In genomic region chr4:75545526-75545925, GRCh38 we compare ENCODE assay signal across 24 cellular contexts. TPM values are rescaled to one million over a fixed set of nuclear protein-coding genes. Genes with fewer than 3 reads are reported as not detected.
A peak's percentile ranks its signal among the peaks of the same experiment; 100 is the strongest.
DNase-seq lines count a peak whose midpoint lies in the region; ATAC-seq and TF ChIP-seq lines count a peak whose summit lies in the region.
"Had no signal": no experiment of that assay in that cellular context is flagged by ENCODE, and none has a peak within 500 bp of the region (broad histone marks: within the 10 kb centered on the region; RNA-seq: fewer than 3 reads in every experiment).

No MANE protein-coding gene starts in this region.

- ATAC-seq in stimulated activated effector memory CD8-positive, alpha-beta T cell treated with anti-CD3 and anti-CD28 coated beads, Interleukin-12 subunit alpha, Interleukin-12 subunit beta, amount 100 ng/mL, for 72 hours = no peak
- ATAC-seq in HG02884 (IDR thresholded peaks at IDR 0.05; ENCODE audit: unreplicated experiment) = no peak
- ATAC-seq in GM18511 (IDR thresholded peaks at IDR 0.05; ENCODE audit: unreplicated experiment) = no peak
- ATAC-seq: activated T-helper 17 cell treated with anti-CD3 and anti-CD28 coated beads, Interleukin-2, amount 50 U/mL, for 72 hours had no signal

- no peaks in the 10 kb centered on the region for H3K9me3 Mint-ChIP-seq in stimulated activated effector memory CD8-positive, alpha-beta T cell treated with anti-CD3 and anti-CD28 coated beads, Interleukin-12 subunit alpha, Interleukin-12 subunit beta, amount 100 ng/mL, for 72 hours
- H3K9me3 Mint-ChIP-seq: activated T-helper 17 cell treated with anti-CD3 and anti-CD28 coated beads, Interleukin-2, amount 50 U/mL, for 72 hours; CD4-positive, alpha-beta T cell; nephron progenitor cell had no signal

- H3K4me3 ChIP-seq in fibroblast of mammary gland (ENCODE audit: control insufficient read depth, low read depth, low read length) = no peak overlapping the region
- H3K4me3 ChIP-seq: spleen had no signal

- no peak for TF ChIP-seq CTCF in fibroblast of mammary gland (conservative IDR thresholded peaks at IDR 0.05; ENCODE audit: control insufficient read depth, insufficient read depth, low read depth, low read length)

- H3K4me1 Mint-ChIP-seq in stimulated activated effector memory CD8-positive, alpha-beta T cell treated with anti-CD3 and anti-CD28 coated beads, Interleukin-12 subunit alpha, Interleukin-12 subunit beta, amount 100 ng/mL, for 72 hours = peaks cover 12% of the 10 kb centered on the region

- H3K36me3 Mint-ChIP-seq in stimulated activated effector memory CD8-positive, alpha-beta T cell treated with anti-CD3 and anti-CD28 coated beads, Interleukin-12 subunit alpha, Interleukin-12 subunit beta, amount 100 ng/mL, for 72 hours = peaks cover 8% of the 10 kb centered on the region

- peak overlapping the region; percentile 43 for H3K27ac Mint-ChIP-seq in stimulated activated effector memory CD8-positive, alpha-beta T cell treated with anti-CD3 and anti-CD28 coated beads, Interleukin-12 subunit alpha, Interleukin-12 subunit beta, amount 100 ng/mL, for 72 hours
- H3K27ac Mint-ChIP-seq: CD4-positive, alpha-beta T cell had no signal

- DNase-seq in GM04503 (ENCODE audit: low read depth) = peak; percentile 29
- DNase-seq in RPMI7951 (ENCODE audit: low read depth) = peak; percentile 41
- DNase-seq in fibroblast of mammary gland (ENCODE audit: low read depth) = peak; percentile 61
- no peak for DNase-seq in stimulated activated effector memory CD8-positive, alpha-beta T cell treated with anti-CD3 and anti-CD28 coated beads, Interleukin-12 subunit alpha, Interleukin-12 subunit beta, amount 100 ng/mL, for 72 hours (ENCODE audit: low spot score in 2 of 2)
- no peak for DNase-seq in SIG-M5 (lab: John Stamatoyannopoulos, UW)
- DNase-seq: activated CD4-positive, CD25-positive, alpha-beta regulatory T cell treated with anti-CD3 and anti-CD28 coated beads, Interleukin-2, amount 50 U/mL, for 72 hours; amniotic stem cell; CD4-positive, alpha-beta T cell; DMS53; effector CD8-positive, alpha-beta T cell; hippocampal formation; NCI-H2029 treated with DMSO at 0.1 percent for 48 hours; NCI-H510A treated with DMSO at 0.1 percent for 48 hours; nephron progenitor cell; SHP77 treated with DMSO at 0.1 percent for 48 hours; spleen; stimulated activated CD8-positive, alpha-beta memory T cell treated with anti-CD3 and anti-CD28 coated beads, Interleukin-4, amount 100 ng/mL, for 48 hours; T-helper 2 cell had no signal

- H3K4me3 Mint-ChIP-seq in stimulated activated effector memory CD8-positive, alpha-beta T cell treated with anti-CD3 and anti-CD28 coated beads, Interleukin-12 subunit alpha, Interleukin-12 subunit beta, amount 100 ng/mL, for 72 hours = no peak overlapping the region
- H3K4me3 Mint-ChIP-seq: activated T-helper 17 cell treated with anti-CD3 and anti-CD28 coated beads, Interleukin-2, amount 50 U/mL, for 72 hours; CD4-positive, alpha-beta T cell; nephron progenitor cell had no signal

RNA-seq across cellular contexts. Expression of gene ODAPH, which starts 10.3 kb away (rescaled TPM):
- not detected in 2 replicates for total RNA-seq in RPMI7951 (2014; rRNA removed; shearing (Covaris generic))
- total RNA-seq: activated CD8-positive, alpha-beta memory T cell treated with anti-CD3 and anti-CD28 coated beads for 36 hours; fibroblast of lung; pulmonary artery endothelial cell; spleen had no signal

RNA-seq across cellular contexts. Expression of gene THAP6, which starts 31.3 kb away (rescaled TPM):
- total RNA-seq in RPMI7951 (2014; rRNA removed; shearing (Covaris generic)) = 11.2 and 13.8 TPM in 2 replicates

RNA-seq across cellular contexts. Expression of gene RCHY1, which starts 31.3 kb away (rescaled TPM):
- total RNA-seq in RPMI7951 (2014; rRNA removed; shearing (Covaris generic)) = 16.6 and 20.5 TPM in 2 replicates

Comparison
In these comparisons a context has a peak if more than half of its experiments do, and no peak if none do; other contexts are left out.
1. DNase-seq: peak in GM04503 (single experiment), RPMI7951 (single experiment) and fibroblast of mammary gland (single experiment); none in stimulated activated effector memory CD8-positive, alpha-beta T cell treated with anti-CD3 and anti-CD28 coated beads, Interleukin-12 subunit alpha, Interleukin-12 subunit beta, amount 100 ng/mL, for 72 hours (0 of 2) and SIG-M5 (single experiment).